10 cellular contexts compared by ENCODE assay signal in genomic region chr14:77097006-77097688, GRCh38. TPM values are rescaled to one million over a fixed set of nuclear protein-coding genes. Genes with fewer than 3 reads are reported as not detected.
DNase-seq lines count a peak whose midpoint lies in the region; ATAC-seq and TF ChIP-seq lines count a peak whose summit lies in the region.
"Had no signal": no experiment of that assay in that cellular context is flagged by ENCODE, and none has a peak within 500 bp of the region (broad histone marks: within the 10 kb centered on the region; RNA-seq: fewer than 3 reads in every experiment).

No MANE protein-coding gene starts in this region.

- POLR2A ChIA-PET in CD4-positive, alpha-beta memory T cell (lab: Charles Lee; ENCODE audit: partially characterized antibody): interaction anchor here (1.1 to 6.9 kb wide), 4 partner anchors 13 to 285 kb away, joined by 5 to 154 read pairs (median 10); partner anchors contain the start of gene ANGEL1
- POLR2A ChIA-PET in HEK293 (lab: Yijun Ruan, JAX): interaction anchor here (0.6 to 0.9 kb wide), 3 partner anchors 10 to 393 kb away, joined by 3 to 4 read pairs (median 4); no protein-coding TSS in a partner anchor

- H3K27me3 ChIP-seq in CD4-positive, alpha-beta memory T cell (ENCODE audit: insufficient read depth, low read length): no peaks in the 10 kb centered on the region
- H3K27me3 ChIP-seq in WERI-Rb-1 (ENCODE audit: insufficient read depth, low read depth, severe bottlenecking) (no peaks in the 10 kb centered on the region), gastroesophageal sphincter (no peaks in the 10 kb centered on the region), sigmoid colon (no peaks in the 10 kb centered on the region)

- no peaks in the 10 kb centered on the region for H3K9me3 Mint-ChIP-seq in CD4-positive, alpha-beta memory T cell

- no peak for TF ChIP-seq CTCF in HEK293 (tag by site-specific recombination; IDR thresholded peaks at IDR 0.05)
- no peak for TF ChIP-seq CTCF in WERI-Rb-1 (IDR thresholded peaks at IDR 0.05; ENCODE audit: low read depth, low read length)
- TF ChIP-seq CTCF in gastroesophageal sphincter (IDR thresholded peaks at IDR 0.05): no peak
- no peak for TF ChIP-seq CTCF in sigmoid colon (IDR thresholded peaks at IDR 0.05)

- H3K27ac Mint-ChIP-seq in CD4-positive, alpha-beta memory T cell: peak overlapping the region; percentile 94 to 99 (median 97)

- H3K27ac ChIP-seq in CD4-positive, alpha-beta memory T cell (ENCODE audit: low read depth, low read length): peak overlapping the region; percentile 95
- H3K27ac ChIP-seq in HEK293 (ENCODE audit: extremely low read depth, low read depth, low read length) (peak overlapping the region; percentile 87), WERI-Rb-1 (peak overlapping the region; percentile 79), gastroesophageal sphincter (peak overlapping the region; percentile 86 to 99 (median 98)), sigmoid colon (peak overlapping the region; percentile 90 to 100 (median 96))

- H3K4me3 ChIP-seq in CD4-positive, alpha-beta memory T cell (ENCODE audit: low read length in 2 of 2): peak overlapping the region; percentile 59 to 76
- H3K4me3 ChIP-seq in HEK293 (ENCODE audit: low read depth, low read length) (peak overlapping the region; percentile 53), WERI-Rb-1 (ENCODE audit: low read depth, low read length) (peak overlapping the region; percentile 82), gastroesophageal sphincter (peak overlapping the region; percentile 49 to 82), sigmoid colon (peak overlapping the region; percentile 67 to 92 (median 86))

- peaks cover 0 to 8% of the 10 kb centered on the region in 2 donors for H3K36me3 Mint-ChIP-seq in CD4-positive, alpha-beta memory T cell

- peaks cover 31% of the 10 kb centered on the region for H3K4me1 ChIP-seq in CD4-positive, alpha-beta memory T cell (ENCODE audit: insufficient read depth, low read length)
- H3K4me1 ChIP-seq in HEK293 (ENCODE audit: control insufficient read depth, insufficient read depth, low read length): peaks cover 18% of the 10 kb centered on the region
- peaks cover 0 to 48% (median 22%) of the 10 kb centered on the region in 3 donors for H3K4me1 ChIP-seq in gastroesophageal sphincter
- peaks cover 0 to 49% (median 43%) of the 10 kb centered on the region in 4 donors for H3K4me1 ChIP-seq in sigmoid colon

- no peaks in the 10 kb centered on the region for H3K36me3 ChIP-seq in CD4-positive, alpha-beta memory T cell (ENCODE audit: insufficient read depth, low read length)
- H3K36me3 ChIP-seq in HEK293 (ENCODE audit: control insufficient read depth in 2 of 2, insufficient read depth in 1 of 2, low read length in 2 of 2): no peaks in the 10 kb centered on the region
- no peaks in the 10 kb centered on the region for H3K36me3 ChIP-seq in WERI-Rb-1
- no peaks in the 10 kb centered on the region for H3K36me3 ChIP-seq in gastroesophageal sphincter
- H3K36me3 ChIP-seq in sigmoid colon: no peaks in the 10 kb centered on the region

- H3K27me3 Mint-ChIP-seq in CD4-positive, alpha-beta memory T cell: no peaks in the 10 kb centered on the region

- TF ChIP-seq EP300 in gastroesophageal sphincter (IDR thresholded peaks at IDR 0.05): no peak
- no peak for TF ChIP-seq EP300 in sigmoid colon (IDR thresholded peaks at IDR 0.05)

- CTCF ChIA-PET in CD4-positive, alpha-beta memory T cell (lab: Charles Lee; ENCODE audit: partially characterized antibody): interaction anchor here (0.9 to 14.9 kb wide), 13 partner anchors 13 to 387 kb away, joined by 3 to 186 read pairs (median 5); no protein-coding TSS in a partner anchor
- CTCF ChIA-PET in HEK293 (lab: Yijun Ruan, JAX): interaction anchor here (0.6 to 4.7 kb wide), 8 partner anchors 11 to 224 kb away, joined by 3 to 63 read pairs (median 7); no protein-coding TSS in a partner anchor

- TF ChIP-seq POLR2A in gastroesophageal sphincter (IDR thresholded peaks at IDR 0.05) (no peak), sigmoid colon (IDR thresholded peaks at IDR 0.05) (no peak)

- WGBS in gastroesophageal sphincter (ENCODE audit: low coverage in 1 of 2), 2 donors: 2 to 5% methylated on average over 11 to 18 of the region's 19 CpGs
- 2 to 6% methylated on average over 19 of the region's 19 CpGs for WGBS in sigmoid colon, 2 donors

- intact Hi-C loops in CD4-positive, alpha-beta memory T cell (cut with micrococcal nuclease): loop anchor here (5.0 to 10.0 kb wide), 2 partner anchors 945 to 1112 kb away; partner anchors contain the start of genes GPATCH2L, IFT43 and TGFB3
- intact Hi-C loops in sigmoid colon (cut with DNase I): loop anchor here (2.0 to 5.0 kb wide), 5 partner anchors 26 to 225 kb away; partner anchors contain the start of genes GSTZ1 and POMT2

- ATAC-seq in gastroesophageal sphincter (no peak), GM21515 (IDR thresholded peaks at IDR 0.05; ENCODE audit: unreplicated experiment) (no peak)

- peak overlapping the region; percentile 85 to 95 (median 91) for H3K4me3 Mint-ChIP-seq in CD4-positive, alpha-beta memory T cell

- DNase-seq in CD4-positive, alpha-beta memory T cell: no peak
- DNase-seq in WERI-Rb-1 (no peak), sigmoid colon (no peak), middle frontal gyrus (ENCODE audit: extremely low spot score, low spot score) (no peak), NK-92 (lab: John Stamatoyannopoulos, UW; ENCODE audit: unreplicated experiment) (no peak)

- no peaks in the 10 kb centered on the region for H3K9me3 ChIP-seq in CD4-positive, alpha-beta memory T cell (ENCODE audit: control insufficient read depth in 1 of 2, low read length in 2 of 2)
- H3K9me3 ChIP-seq in HEK293 (ENCODE audit: control insufficient read depth, insufficient read depth, low read depth, low read length) (no peaks in the 10 kb centered on the region), WERI-Rb-1 (ENCODE audit: severe bottlenecking) (no peaks in the 10 kb centered on the region), gastroesophageal sphincter (no peaks in the 10 kb centered on the region), sigmoid colon (no peaks in the 10 kb centered on the region)

- peaks cover 25 to 48% (median 36%) of the 10 kb centered on the region in 4 donors for H3K4me1 Mint-ChIP-seq in CD4-positive, alpha-beta memory T cell

TF ChIP-seq in HEK293, 187 proteins besides CTCF, POLR2A, EP300 and RAD21:
- no peak for TF ChIP-seq ZNF658 (tag by site-specific recombination; IDR thresholded peaks at IDR 0.05)
- TF ChIP-seq ZNF211 (tag by site-specific recombination; IDR thresholded peaks at IDR 0.05; ENCODE audit: low read depth): no peak
- TF ChIP-seq HOXA7 (CRISPR knock-in tag; IDR thresholded peaks at IDR 0.05; ENCODE audit: borderline replicate concordance): no peak
- TF ChIP-seq ZNF292 (tag by site-specific recombination; IDR thresholded peaks at IDR 0.05; ENCODE audit: borderline replicate concordance, low read depth): no peak
- 0 out of 2 replicates have a peak, but pooled peaks have one; percentile 33 for TF ChIP-seq ZBTB20 (tag by site-specific recombination; IDR thresholded peaks at IDR 0.05)
- TF ChIP-seq ZFP69B (tag by site-specific recombination; IDR thresholded peaks at IDR 0.05): no peak
- TF ChIP-seq ZNF266 (tag by site-specific recombination; IDR thresholded peaks at IDR 0.05; ENCODE audit: low read depth): no peak
- TF ChIP-seq ZNF701 (tag by site-specific recombination; IDR thresholded peaks at IDR 0.05): no peak
- TF ChIP-seq ZNF335 (tag by site-specific recombination; conservative IDR thresholded peaks at IDR 0.05): peak; percentile 39
TF ChIP-seq in HEK293: peak in this region for 2.

RNA-seq across cellular contexts. Expression of gene CIPC, which starts 0.9 kb away (rescaled TPM):
- 10 to 100 TPM; 18.6 to 21.5 TPM for total RNA-seq in CD4-positive, alpha-beta memory T cell
- 1 to 10 TPM; 5.4 to 7.1 TPM for polyA plus RNA-seq in CD4-positive, alpha-beta memory T cell
- total RNA-seq in gastroesophageal sphincter: 10 to 100 TPM; 49.0 to 74.1 (median 60.4) TPM
- total RNA-seq in sigmoid colon: 10 to 100 TPM; 59.7 to 96.1 (median 77.7) TPM
- 10 to 100 TPM; 14.8 to 21.0 (median 18.0) TPM for polyA plus RNA-seq in sigmoid colon

RNA-seq across cellular contexts. Expression of gene ZDHHC22, which starts 44.4 kb away (rescaled TPM):
- total RNA-seq in CD4-positive, alpha-beta memory T cell: not detected
- not detected for polyA plus RNA-seq in CD4-positive, alpha-beta memory T cell
- under 1 TPM in 2 of 4 donors, not detected in 2; 0.12 to 0.40 TPM for total RNA-seq in gastroesophageal sphincter
- 1 to 10 TPM in 2 of 4 donors, under 1 TPM in 2; 0.49 to 1.9 (median 1.0) TPM for total RNA-seq in sigmoid colon
- under 1 TPM in 1 of 3 donors, not detected in 2; 0.67 TPM for polyA plus RNA-seq in sigmoid colon
- total RNA-seq: subcutaneous adipose tissue; T-helper 2 cell treated with Interferon-gamma antibody and Interleukin-4, amounts not matched to agents 100 ng/mL and 5 ng/mL, for 36 hours had no signal
